ENCODE assay signal across 8 cellular contexts in the genomic region with DNA sequence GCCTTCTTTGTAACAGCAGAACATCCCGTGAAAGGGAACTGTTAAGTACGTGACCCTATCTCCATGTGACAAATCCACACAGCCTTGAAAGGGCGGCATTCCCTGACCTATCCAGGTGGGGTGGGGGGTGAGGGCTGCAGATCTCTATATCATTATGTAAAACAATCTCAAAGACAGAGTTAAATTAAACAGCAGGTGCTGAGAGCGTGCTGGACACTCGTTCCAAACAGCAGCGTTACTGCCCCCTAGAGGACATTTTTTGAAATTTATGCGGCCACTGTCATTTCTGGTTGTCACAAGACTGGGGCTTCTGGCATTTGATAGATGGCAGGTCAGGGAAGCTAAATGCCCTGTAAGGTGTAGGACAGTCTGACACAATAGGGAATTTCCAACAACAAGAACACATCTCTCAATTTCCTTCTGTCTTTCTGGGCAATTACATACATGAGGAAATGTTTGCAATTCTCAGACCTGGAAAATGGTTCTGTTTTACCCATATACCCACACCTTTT. TPM values are rescaled to one million over a fixed set of nuclear protein-coding genes. Genes with fewer than 3 reads are reported as not detected.
DNase-seq lines count a peak whose midpoint lies in the region.

No MANE protein-coding gene starts in this region.

- DNase-seq in AG20443 (ENCODE audit: low spot score) (peak; percentile 70), H4 (ENCODE audit: low spot score) (peak; percentile 45), NCI-H446 treated with DMSO at 0.1 percent for 48 hours (lab: John Stamatoyannopoulos, UW) (peak; percentile 16), cerebellum (ENCODE audit: low spot score) (peak; percentile 82), left kidney (ENCODE audit: low read depth, low spot score) (peak; percentile 89), mesenteric fat pad (ENCODE audit: low spot score) (no peak)
- DNase-seq in activated CD4-positive, alpha-beta T cell treated with anti-CD3 and anti-CD28 coated beads for 24 hours (ENCODE audit: low read depth in 2 of 2), result peak; percentile 41 to 64
- DNase-seq in stimulated activated CD8-positive, alpha-beta memory T cell treated with anti-CD3 and anti-CD28 coated beads, Interleukin-15, amount 100 ng/mL, for 1 hour (ENCODE audit: low read depth), result peak; percentile 52

RNA-seq across cellular contexts. Expression of a gene that starts 6.7 kb away (rescaled TPM):
- total RNA-seq in H4 (2014; rRNA removed; shearing (Covaris generic)), result 90.3 and 108 TPM in 2 replicates
- total RNA-seq in cerebellum (30.9 TPM), mesenteric fat pad (60.0 TPM)

RNA-seq across cellular contexts. Expression of a gene that starts 13.8 kb away (rescaled TPM):
- 97.6 and 134 TPM in 2 replicates for total RNA-seq in H4 (2014; rRNA removed; shearing (Covaris generic))
- total RNA-seq in cerebellum (58.5 TPM), mesenteric fat pad (278 TPM)

RNA-seq across cellular contexts. Expression of a gene that starts 22.9 kb away (rescaled TPM):
- total RNA-seq in H4 (2014; rRNA removed; shearing (Covaris generic)), result not detected in 2 replicates
- total RNA-seq in cerebellum (40.3 TPM), mesenteric fat pad (0.13 TPM)

RNA-seq across cellular contexts. Expression of a gene that starts 32.3 kb away (rescaled TPM):
- 3.4 and 6.5 TPM in 2 replicates for total RNA-seq in H4 (2014; rRNA removed; shearing (Covaris generic))
- total RNA-seq in cerebellum (29.8 TPM), mesenteric fat pad (3.0 TPM)

RNA-seq across cellular contexts. Expression of a gene that starts 58.1 kb away (rescaled TPM):
- total RNA-seq in H4 (2014; rRNA removed; shearing (Covaris generic)), result 0.21 and 0.82 TPM in 2 replicates
- total RNA-seq in cerebellum (4.7 TPM), mesenteric fat pad (1.4 TPM)

Comparison
In these comparisons a context has a peak if more than half of its experiments do, and no peak if none do; other contexts are left out.
1. RNA of a gene that starts 22.9 kb away (total RNA-seq): 40.3 TPM in cerebellum (single experiment); 0.13 TPM in mesenteric fat pad (single experiment) and not detected in H4; every median in the first group is over 10 times any median in the second.